ENCODE assay signal across 2 cellular contexts in the genomic region with DNA sequence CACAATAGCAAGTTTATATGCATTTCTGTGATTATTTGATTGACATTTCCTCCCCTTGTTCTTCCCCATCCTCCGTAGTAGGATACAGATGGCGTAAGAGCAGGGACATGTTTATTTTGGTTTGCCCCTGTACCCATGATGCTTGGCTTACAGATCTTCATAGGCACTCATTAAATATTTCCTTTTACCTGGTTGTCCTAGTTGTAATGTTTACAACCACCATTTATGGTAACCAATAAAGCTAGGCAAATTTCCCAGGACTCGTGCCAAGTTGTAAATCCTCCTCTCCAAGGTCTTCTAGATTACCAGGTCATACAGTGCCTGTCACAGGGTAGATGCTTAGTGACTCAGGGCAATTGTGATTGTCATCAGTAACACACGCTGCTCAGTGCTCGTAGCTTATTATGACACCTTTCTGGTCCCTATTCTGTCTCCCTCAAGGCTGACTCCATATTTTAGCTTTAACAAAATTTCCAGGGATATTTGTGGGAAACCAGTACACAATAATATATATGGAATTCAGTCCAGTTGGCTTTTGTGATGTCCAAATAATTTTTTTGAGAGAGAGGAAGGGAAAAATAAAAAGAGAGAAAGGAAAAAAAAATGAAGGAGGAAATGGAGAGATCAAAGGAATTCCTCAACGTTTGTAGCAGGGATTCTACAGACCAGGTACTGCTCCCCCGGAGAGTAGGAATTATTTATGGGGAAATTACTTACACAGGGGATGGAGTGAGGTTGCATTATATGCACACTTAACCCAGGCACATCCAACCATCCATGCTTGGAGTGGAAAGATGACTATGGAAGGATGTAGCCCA.
TF ChIP-seq lines count a peak whose summit lies in the region.

No MANE protein-coding gene starts in this region.

TF ChIP-seq in GM12878, 131 proteins besides CTCF, POLR2A, EP300 and RAD21:
- TF ChIP-seq CEBPB (IDR thresholded peaks at IDR 0.05; ENCODE audit: borderline replicate concordance in 1 of 2, low read depth in 2 of 2, low read length in 2 of 2): no peak
- TF ChIP-seq, protein P1, sequence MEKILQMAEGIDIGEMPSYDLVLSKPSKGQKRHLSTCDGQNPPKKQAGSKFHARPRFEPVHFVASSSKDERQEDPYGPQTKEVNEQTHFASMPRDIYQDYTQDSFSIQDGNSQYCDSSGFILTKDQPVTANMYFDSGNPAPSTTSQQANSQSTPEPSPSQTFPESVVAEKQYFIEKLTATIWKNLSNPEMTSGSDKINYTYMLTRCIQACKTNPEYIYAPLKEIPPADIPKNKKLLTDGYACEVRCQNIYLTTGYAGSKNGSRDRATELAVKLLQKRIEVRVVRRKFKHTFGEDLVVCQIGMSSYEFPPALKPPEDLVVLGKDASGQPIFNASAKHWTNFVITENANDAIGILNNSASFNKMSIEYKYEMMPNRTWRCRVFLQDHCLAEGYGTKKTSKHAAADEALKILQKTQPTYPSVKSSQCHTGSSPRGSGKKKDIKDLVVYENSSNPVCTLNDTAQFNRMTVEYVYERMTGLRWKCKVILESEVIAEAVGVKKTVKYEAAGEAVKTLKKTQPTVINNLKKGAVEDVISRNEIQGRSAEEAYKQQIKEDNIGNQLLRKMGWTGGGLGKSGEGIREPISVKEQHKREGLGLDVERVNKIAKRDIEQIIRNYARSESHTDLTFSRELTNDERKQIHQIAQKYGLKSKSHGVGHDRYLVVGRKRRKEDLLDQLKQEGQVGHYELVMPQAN (conservative IDR thresholded peaks at IDR 0.05): no peak
- no peak for TF ChIP-seq ZBED1 (IDR thresholded peaks at IDR 0.05; ENCODE audit: borderline replicate concordance)
- TF ChIP-seq, protein P2, sequence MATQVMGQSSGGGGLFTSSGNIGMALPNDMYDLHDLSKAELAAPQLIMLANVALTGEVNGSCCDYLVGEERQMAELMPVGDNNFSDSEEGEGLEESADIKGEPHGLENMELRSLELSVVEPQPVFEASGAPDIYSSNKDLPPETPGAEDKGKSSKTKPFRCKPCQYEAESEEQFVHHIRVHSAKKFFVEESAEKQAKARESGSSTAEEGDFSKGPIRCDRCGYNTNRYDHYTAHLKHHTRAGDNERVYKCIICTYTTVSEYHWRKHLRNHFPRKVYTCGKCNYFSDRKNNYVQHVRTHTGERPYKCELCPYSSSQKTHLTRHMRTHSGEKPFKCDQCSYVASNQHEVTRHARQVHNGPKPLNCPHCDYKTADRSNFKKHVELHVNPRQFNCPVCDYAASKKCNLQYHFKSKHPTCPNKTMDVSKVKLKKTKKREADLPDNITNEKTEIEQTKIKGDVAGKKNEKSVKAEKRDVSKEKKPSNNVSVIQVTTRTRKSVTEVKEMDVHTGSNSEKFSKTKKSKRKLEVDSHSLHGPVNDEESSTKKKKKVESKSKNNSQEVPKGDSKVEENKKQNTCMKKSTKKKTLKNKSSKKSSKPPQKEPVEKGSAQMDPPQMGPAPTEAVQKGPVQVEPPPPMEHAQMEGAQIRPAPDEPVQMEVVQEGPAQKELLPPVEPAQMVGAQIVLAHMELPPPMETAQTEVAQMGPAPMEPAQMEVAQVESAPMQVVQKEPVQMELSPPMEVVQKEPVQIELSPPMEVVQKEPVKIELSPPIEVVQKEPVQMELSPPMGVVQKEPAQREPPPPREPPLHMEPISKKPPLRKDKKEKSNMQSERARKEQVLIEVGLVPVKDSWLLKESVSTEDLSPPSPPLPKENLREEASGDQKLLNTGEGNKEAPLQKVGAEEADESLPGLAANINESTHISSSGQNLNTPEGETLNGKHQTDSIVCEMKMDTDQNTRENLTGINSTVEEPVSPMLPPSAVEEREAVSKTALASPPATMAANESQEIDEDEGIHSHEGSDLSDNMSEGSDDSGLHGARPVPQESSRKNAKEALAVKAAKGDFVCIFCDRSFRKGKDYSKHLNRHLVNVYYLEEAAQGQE (IDR thresholded peaks at IDR 0.05; ENCODE audit: low read depth, low read length): no peak
- peak; percentile 7; the same call in 1 of the 2 replicates for TF ChIP-seq NFXL1 (IDR thresholded peaks at IDR 0.05; ENCODE audit: borderline replicate concordance)
- TF ChIP-seq YY1 (IDR thresholded peaks at IDR 0.05; ENCODE audit: low read depth, low read length): no peak
- TF ChIP-seq ETV6 (conservative IDR thresholded peaks at IDR 0.05 in 1 of 2, IDR thresholded peaks at IDR 0.05 in 1 of 2; ENCODE audit: borderline replicate concordance in 1 of 2, low read depth in 1 of 2): peak in 1 of 2 experiments; percentile 96; a peak in 2 of 4 replicates
- TF ChIP-seq MEF2A (IDR thresholded peaks at IDR 0.05; ENCODE audit: insufficient read depth, low read depth, low read length): no peak
- TF ChIP-seq ZNF384 (IDR thresholded peaks at IDR 0.05; ENCODE audit: borderline replicate concordance, low read depth, low read length): no peak
- no peak for TF ChIP-seq TAF1 (IDR thresholded peaks at IDR 0.05; ENCODE audit: borderline replicate concordance, low read depth, low read length)
- no peak for TF ChIP-seq SMARCA5 (IDR thresholded peaks at IDR 0.05)
- TF ChIP-seq ESRRA (IDR thresholded peaks at IDR 0.05; ENCODE audit: low read length): no peak

TF ChIP-seq in liver, 16 proteins besides CTCF, POLR2A, EP300 and RAD21:
- TF ChIP-seq, protein P3, sequence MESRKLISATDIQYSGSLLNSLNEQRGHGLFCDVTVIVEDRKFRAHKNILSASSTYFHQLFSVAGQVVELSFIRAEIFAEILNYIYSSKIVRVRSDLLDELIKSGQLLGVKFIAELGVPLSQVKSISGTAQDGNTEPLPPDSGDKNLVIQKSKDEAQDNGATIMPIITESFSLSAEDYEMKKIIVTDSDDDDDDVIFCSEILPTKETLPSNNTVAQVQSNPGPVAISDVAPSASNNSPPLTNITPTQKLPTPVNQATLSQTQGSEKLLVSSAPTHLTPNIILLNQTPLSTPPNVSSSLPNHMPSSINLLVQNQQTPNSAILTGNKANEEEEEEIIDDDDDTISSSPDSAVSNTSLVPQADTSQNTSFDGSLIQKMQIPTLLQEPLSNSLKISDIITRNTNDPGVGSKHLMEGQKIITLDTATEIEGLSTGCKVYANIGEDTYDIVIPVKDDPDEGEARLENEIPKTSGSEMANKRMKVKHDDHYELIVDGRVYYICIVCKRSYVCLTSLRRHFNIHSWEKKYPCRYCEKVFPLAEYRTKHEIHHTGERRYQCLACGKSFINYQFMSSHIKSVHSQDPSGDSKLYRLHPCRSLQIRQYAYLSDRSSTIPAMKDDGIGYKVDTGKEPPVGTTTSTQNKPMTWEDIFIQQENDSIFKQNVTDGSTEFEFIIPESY (IDR thresholded peaks at IDR 0.05): peak; percentile 16
- no peak for TF ChIP-seq GABPA (IDR thresholded peaks at IDR 0.05 in 1 of 2, conservative IDR thresholded peaks at IDR 0.05 in 1 of 2)
- peak; percentile 44 to 74 for TF ChIP-seq RXRA (IDR thresholded peaks at IDR 0.05)
- peak; percentile 53 for TF ChIP-seq SP1 (IDR thresholded peaks at IDR 0.05)
- peak; percentile 20 to 59 for TF ChIP-seq HNF4A (conservative IDR thresholded peaks at IDR 0.05)
- peak; percentile 43 for TF ChIP-seq YY1 (IDR thresholded peaks at IDR 0.05)
TF ChIP-seq in liver: peak in this region for 5.
